19 cellular contexts compared by ENCODE assay signal in genomic region chr11:3644817-3645235, GRCh38. TPM values are rescaled to one million over a fixed set of nuclear protein-coding genes. Genes with fewer than 3 reads are reported as not detected.
DNase-seq lines count a peak whose midpoint lies in the region; ATAC-seq lines count a peak whose summit lies in the region.
"Had no signal": no experiment of that assay in that cellular context is flagged by ENCODE, and none has a peak within 500 bp of the region (broad histone marks: within the 10 kb centered on the region; RNA-seq: fewer than 3 reads in every experiment).

A gene with protein sequence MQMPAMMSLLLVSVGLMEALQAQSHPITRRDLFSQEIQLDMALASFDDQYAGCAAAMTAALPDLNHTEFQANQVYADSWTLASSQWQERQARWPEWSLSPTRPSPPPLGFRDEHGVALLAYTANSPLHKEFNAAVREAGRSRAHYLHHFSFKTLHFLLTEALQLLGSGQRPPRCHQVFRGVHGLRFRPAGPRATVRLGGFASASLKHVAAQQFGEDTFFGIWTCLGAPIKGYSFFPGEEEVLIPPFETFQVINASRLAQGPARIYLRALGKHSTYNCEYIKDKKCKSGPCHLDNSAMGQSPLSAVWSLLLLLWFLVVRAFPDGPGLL (plus strand): TSS chr11:3645128. CDS start chr11:3659214, 14,086 bp downstream.

- no peak within 1 kb of the TSS for H3K4me3 ChIP-seq in right cardiac atrium (ENCODE audit: low read length)
- H3K4me3 ChIP-seq: tibial nerve had no signal

- no peaks in the 10 kb centered on the region for H3K4me1 ChIP-seq in right cardiac atrium (ENCODE audit: control insufficient read depth, insufficient read depth, low read length)

- H3K27me3 Mint-ChIP-seq in activated CD4-positive, alpha-beta memory T cell treated with anti-CD3 and anti-CD28 coated beads for 36 hours: peaks cover 27% of the 10 kb centered on the region

- no peaks in the 10 kb centered on the region for H3K27me3 ChIP-seq in right cardiac atrium (ENCODE audit: control insufficient read depth, insufficient read depth)

- ATAC-seq in right cardiac atrium (peak; percentile 27 to 32), HG03442 (IDR thresholded peaks at IDR 0.05; ENCODE audit: unreplicated experiment) (no peak)

- no peak within 1 kb of the TSS for H3K4me3 Mint-ChIP-seq in activated CD4-positive, alpha-beta memory T cell treated with anti-CD3 and anti-CD28 coated beads for 36 hours
- H3K4me3 Mint-ChIP-seq: activated naive CD4-positive, alpha-beta T cell treated with anti-CD3 and anti-CD28 coated beads, Interleukin-2, amount 50 U/mL, for 24 hours had no signal

- peaks cover 7% of the 10 kb centered on the region for H3K4me1 Mint-ChIP-seq in activated CD4-positive, alpha-beta memory T cell treated with anti-CD3 and anti-CD28 coated beads for 36 hours (ENCODE audit: low read depth)

- no peak within 1 kb of the TSS for H3K27ac ChIP-seq in right cardiac atrium (ENCODE audit: low read length)
- H3K27ac ChIP-seq: tibial nerve had no signal

- H3K9me3 Mint-ChIP-seq in activated CD4-positive, alpha-beta memory T cell treated with anti-CD3 and anti-CD28 coated beads for 36 hours: no peaks in the 10 kb centered on the region
- H3K9me3 Mint-ChIP-seq: activated naive CD4-positive, alpha-beta T cell treated with anti-CD3 and anti-CD28 coated beads, Interleukin-2, amount 50 U/mL, for 24 hours had no signal

- H3K27ac Mint-ChIP-seq in activated CD4-positive, alpha-beta memory T cell treated with anti-CD3 and anti-CD28 coated beads for 36 hours: no peak within 1 kb of the TSS
- H3K27ac Mint-ChIP-seq: activated naive CD4-positive, alpha-beta T cell treated with anti-CD3 and anti-CD28 coated beads, Interleukin-2, amount 50 U/mL, for 24 hours; progenitor cell of endocrine pancreas had no signal

- 67% methylated on average over 4 of the region's 4 CpGs for WGBS in right cardiac atrium

- intact Hi-C loops in right cardiac atrium (cut with DNase I): no loop called here
- intact Hi-C loops in activated CD4-positive, alpha-beta memory T cell treated with anti-CD3 and anti-CD28 coated beads for 36 hours (cut with micrococcal nuclease): no loop called here

- no peaks in the 10 kb centered on the region for H3K36me3 Mint-ChIP-seq in activated CD4-positive, alpha-beta memory T cell treated with anti-CD3 and anti-CD28 coated beads for 36 hours
- H3K36me3 Mint-ChIP-seq: activated naive CD4-positive, alpha-beta T cell treated with anti-CD3 and anti-CD28 coated beads, Interleukin-2, amount 50 U/mL, for 24 hours had no signal

- DNase-seq in A172 (ENCODE audit: low spot score) (peak; percentile 55), HT-29 (ENCODE audit: low spot score) (peak; percentile 33), SW480 (ENCODE audit: low spot score) (peak; percentile 28), right cardiac atrium (peak in 1 of 3 donors; percentile 62)
- DNase-seq in activated CD4-positive, alpha-beta memory T cell treated with anti-CD3 and anti-CD28 coated beads for 36 hours: no peak
- no peak for DNase-seq in activated CD4-positive, alpha-beta T cell treated with anti-CD3 and anti-CD28 coated beads, Interleukin-2, amount 50 U/mL, for 1 hour
- DNase-seq in activated CD4-positive, alpha-beta T cell treated with anti-CD3 and anti-CD28 coated beads for 4 hours: no peak
- DNase-seq: AML-193; central memory CD4-positive, alpha-beta T cell; DMS79; NCI-H1694; NCI-H69; SHP77 had no signal

- POLR2A ChIA-PET in activated CD4-positive, alpha-beta memory T cell treated with anti-CD3 and anti-CD28 coated beads for 36 hours (lab: Charles Lee): no interaction called here

- CTCF ChIA-PET in activated CD4-positive, alpha-beta memory T cell treated with anti-CD3 and anti-CD28 coated beads for 36 hours (lab: Charles Lee): no interaction called here

- H3K9me3 ChIP-seq in right cardiac atrium (ENCODE audit: control insufficient read depth, low read length): no peaks in the 10 kb centered on the region
- H3K9me3 ChIP-seq: tibial nerve had no signal

RNA-seq across cellular contexts. Expression of the gene that starts here (rescaled TPM):
- not detected in 2 replicates for total RNA-seq in A172 (2014; rRNA removed; shearing (Covaris generic))
- not detected in 2 replicates for total RNA-seq in HT-29 (2014; rRNA removed; shearing (Covaris generic))
- total RNA-seq in right cardiac atrium: not detected
- polyA plus RNA-seq in right cardiac atrium: not detected
- not detected for total RNA-seq in activated CD4-positive, alpha-beta memory T cell treated with anti-CD3 and anti-CD28 coated beads for 36 hours
- total RNA-seq: glomerular endothelial cell, progenitor cell of endocrine pancreas had no signal
- polyA plus RNA-seq: keratinocyte had no signal

Comparison
In these comparisons a context has a peak if more than half of its experiments do, and no peak if none do; other contexts are left out.
1. Peak in DNase-seq in A172; RNA of the gene not detected or under 1 TPM.
2. Peak in DNase-seq in HT-29; RNA of the gene not detected or under 1 TPM.
3. Peak in ATAC-seq in right cardiac atrium; RNA of the gene not detected or under 1 TPM.